In genomic region chr19:40945645-40946044, GRCh38 we compare ENCODE assay signal across 34 cellular contexts. TPM values are rescaled to one million over a fixed set of nuclear protein-coding genes. Genes with fewer than 3 reads are reported as not detected.
"Had no signal": no experiment of that assay in that cellular context is flagged by ENCODE, and none has a peak within 500 bp of the region (broad histone marks: within the 10 kb centered on the region; RNA-seq: fewer than 3 reads in every experiment).

No MANE protein-coding gene starts in this region.

- H3K9me3 Mint-ChIP-seq: activated CD4-positive, alpha-beta memory T cell treated with anti-CD3 and anti-CD28 coated beads, Interleukin-2, amount 10 ng/mL, durations not matched to agents 7 days and 5 days; activated T-cell treated with anti-CD3 and anti-CD28 coated beads, Interleukin-2, amount 50 U/mL, for 4 hours; activated T-helper 17 cell treated with anti-CD3 and anti-CD28 coated beads, Interleukin-2, amount 50 U/mL, for 72 hours; effector memory CD8-positive, alpha-beta T cell had no signal

- H3K27ac Mint-ChIP-seq: activated CD4-positive, alpha-beta memory T cell treated with anti-CD3 and anti-CD28 coated beads, Interleukin-2, amount 10 ng/mL, durations not matched to agents 7 days and 5 days; activated CD4-positive, alpha-beta T cell treated with anti-CD3 and anti-CD28 coated beads, Interleukin-2, amount 10 ng/mL, durations not matched to agents 7 days and 5 days; activated naive CD8-positive, alpha-beta T cell; activated T-helper 17 cell treated with anti-CD3 and anti-CD28 coated beads, Interleukin-2, amount 50 U/mL, for 72 hours; effector memory CD8-positive, alpha-beta T cell; WTC11 had no signal

- H3K4me1 Mint-ChIP-seq: activated CD4-positive, alpha-beta memory T cell treated with anti-CD3 and anti-CD28 coated beads, Interleukin-2, amount 10 ng/mL, durations not matched to agents 7 days and 5 days; activated CD4-positive, alpha-beta T cell treated with anti-CD3 and anti-CD28 coated beads, Interleukin-2, amount 10 ng/mL, durations not matched to agents 7 days and 5 days; activated T-helper 17 cell treated with anti-CD3 and anti-CD28 coated beads, Interleukin-2, amount 50 U/mL, for 72 hours; WTC11 had no signal

- H3K4me3 ChIP-seq: esophagus muscularis mucosa, gastrocnemius medialis, heart left ventricle had no signal

- H3K9me3 ChIP-seq: esophagus muscularis mucosa, gastrocnemius medialis, heart left ventricle had no signal

- H3K36me3 ChIP-seq: brain microvascular endothelial cell, esophagus muscularis mucosa, gastrocnemius medialis, heart left ventricle had no signal

- DNase-seq: activated CD4-positive, alpha-beta memory T cell treated with anti-CD3 and anti-CD28 coated beads, Interleukin-2, amount 10 ng/mL, durations not matched to agents 7 days and 5 days; activated CD4-positive, alpha-beta T cell treated with anti-CD3 and anti-CD28 coated beads for 1 hour; activated CD4-positive, alpha-beta T cell treated with anti-CD3 and anti-CD28 coated beads for 4 hours; activated CD4-positive, alpha-beta T cell treated with anti-CD3 and anti-CD28 coated beads, Interleukin-2, amount 10 ng/mL, durations not matched to agents 7 days and 5 days; activated CD4-positive, alpha-beta T cell treated with anti-CD3 and anti-CD28 coated beads, Interleukin-2, amount 50 U/mL, for 4 hours; activated CD8-positive, alpha-beta memory T cell treated with anti-CD3 and anti-CD28 coated beads for 24 hours; activated effector memory CD4-positive, alpha-beta T cell treated with Interleukin-2 at 50 U/mL for 16 hours; activated gamma-delta T cell treated with Interleukin-2 at 50 U/mL for 16 hours; activated naive CD4-positive, alpha-beta T cell treated with anti-CD3 and anti-CD28 coated beads, Interleukin-2, amount 50 U/mL, for 16 hours; activated naive CD4-positive, alpha-beta T cell treated with Interleukin-2 at 50 U/mL for 16 hours; activated T-cell treated with anti-CD3 and anti-CD28 coated beads, Interleukin-2, amount 50 U/mL, for 4 hours; amniotic stem cell; anterior cingulate cortex; brain microvascular endothelial cell; caudate nucleus; cortex of kidney; dermis blood vessel endothelial cell; effector CD4-positive, alpha-beta T cell; effector memory CD8-positive, alpha-beta T cell; erythroblast; foreskin keratinocyte; gastrocnemius medialis; glutamatergic neuron; heart left ventricle; T-helper 2 cell had no signal

- H3K4me3 Mint-ChIP-seq: activated CD4-positive, alpha-beta memory T cell treated with anti-CD3 and anti-CD28 coated beads, Interleukin-2, amount 10 ng/mL, durations not matched to agents 7 days and 5 days; activated CD4-positive, alpha-beta T cell treated with anti-CD3 and anti-CD28 coated beads, Interleukin-2, amount 10 ng/mL, durations not matched to agents 7 days and 5 days; activated naive CD8-positive, alpha-beta T cell; activated T-cell treated with anti-CD3 and anti-CD28 coated beads, Interleukin-2, amount 50 U/mL, for 4 hours; activated T-helper 17 cell treated with anti-CD3 and anti-CD28 coated beads, Interleukin-2, amount 50 U/mL, for 72 hours; effector memory CD8-positive, alpha-beta T cell; WTC11 had no signal

- H3K27ac ChIP-seq: brain microvascular endothelial cell, esophagus muscularis mucosa, foreskin keratinocyte, gastrocnemius medialis, heart left ventricle, VCaP had no signal

- H3K4me1 ChIP-seq: esophagus muscularis mucosa, foreskin keratinocyte, gastrocnemius medialis, heart left ventricle had no signal

- H3K27me3 ChIP-seq: brain microvascular endothelial cell, foreskin keratinocyte, gastrocnemius medialis, heart left ventricle had no signal

RNA-seq across cellular contexts. Expression of gene CYP2B6, which starts 45.4 kb away (rescaled TPM):
- total RNA-seq: activated CD4-positive, alpha-beta memory T cell treated with anti-CD3 and anti-CD28 coated beads, Interleukin-2, amount 10 ng/mL, durations not matched to agents 7 days and 5 days; activated CD4-positive, alpha-beta T cell treated with anti-CD3 and anti-CD28 coated beads, Interleukin-2, amount 10 ng/mL, durations not matched to agents 7 days and 5 days; activated T-helper 17 cell treated with anti-CD3 and anti-CD28 coated beads, Interleukin-2, amount 50 U/mL, for 72 hours; astrocyte; chondrocyte; dermis blood vessel endothelial cell; esophagus muscularis mucosa; foreskin keratinocyte; gastrocnemius medialis; T-helper 1 cell treated with Interleukin-12 subunit alpha and Interleukin-12 subunit beta and Interleukin-4 antibody, amounts not matched to agents 30 ng/mL and 1 ng/mL, for 36 hours had no signal
- polyA plus RNA-seq: adipose tissue, foreskin keratinocyte, heart left ventricle had no signal
